9 cellular contexts compared by ENCODE assay signal in the genomic region with DNA sequence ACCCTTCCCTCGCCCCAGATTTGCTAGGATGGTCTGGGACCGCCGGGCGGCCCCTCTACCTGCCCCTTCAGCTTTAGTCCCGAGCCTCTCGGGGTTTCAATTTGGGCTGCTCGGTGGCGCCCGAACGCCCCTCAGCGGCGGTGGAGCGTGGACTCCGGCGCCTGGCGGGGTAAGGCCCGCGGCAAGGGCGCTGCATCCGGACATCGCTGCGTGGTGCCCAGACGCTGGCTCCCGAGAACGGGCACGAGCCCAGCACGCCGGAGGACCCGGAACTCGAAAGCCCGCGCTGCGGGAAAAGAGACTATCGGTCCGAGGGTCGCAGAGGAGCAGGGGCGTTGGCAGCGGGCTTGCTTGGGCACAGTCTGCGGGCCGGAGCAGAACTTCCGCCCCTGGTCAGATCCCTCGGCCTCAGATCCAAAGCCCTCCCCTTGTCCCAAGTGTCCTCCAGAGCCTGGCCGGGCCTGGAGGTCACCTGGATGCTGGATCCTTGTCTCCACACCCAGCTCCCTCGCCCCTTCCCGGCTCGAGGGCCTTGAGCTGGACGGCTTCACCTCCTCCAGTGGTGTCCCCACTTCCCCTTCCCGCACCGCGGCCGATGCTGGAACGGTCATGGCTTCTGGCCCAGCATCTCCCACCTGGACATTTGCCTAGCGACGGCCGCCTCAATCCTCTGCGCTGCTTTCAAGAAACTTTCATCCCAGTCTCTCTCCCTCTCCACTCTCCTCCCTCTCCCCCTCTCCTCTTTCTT. TPM values are rescaled to one million over a fixed set of nuclear protein-coding genes. Genes with fewer than 3 reads are reported as not detected.
DNase-seq lines count a peak whose midpoint lies in the region; ATAC-seq and TF ChIP-seq lines count a peak whose summit lies in the region.
"Had no signal": no experiment of that assay in that cellular context is flagged by ENCODE, and none has a peak within 500 bp of the region (broad histone marks: within the 10 kb centered on the region; RNA-seq: fewer than 3 reads in every experiment).

No MANE protein-coding gene starts in this region.

- H3K4me1 ChIP-seq in DOHH2 (ENCODE audit: control insufficient read depth, low read length): peaks cover 32% of the 10 kb centered on the region
- peaks cover 24 to 49% (median 32%) of the 10 kb centered on the region in 3 donors for H3K4me1 ChIP-seq in esophagus squamous epithelium

- WGBS in esophagus squamous epithelium, 2 donors: 50 to 65% methylated on average over 17 of the region's 56 CpGs

- DNase-seq in M059J (ENCODE audit: low read depth) (peak; percentile 45), natural killer cell (no peak), esophagus squamous epithelium (lab: John Stamatoyannopoulos, UW) (no peak), MV-4-11 (lab: John Stamatoyannopoulos, UW) (no peak), SK-N-DZ (ENCODE audit: low spot score) (no peak)

- H3K27ac Mint-ChIP-seq in dendritic cell treated with granulocyte-macrophage colony-stimulating factor and Interleukin-4, amounts not matched to agents 40 ng/mL and 50 ng/mL, for 4 days: no peak overlapping the region
- H3K27ac Mint-ChIP-seq in natural killer cell: no peak overlapping the region

- peak overlapping the region; percentile 79 for H3K4me2 ChIP-seq in DOHH2 (ENCODE audit: low read length)

- peak overlapping the region; percentile 65 for H3K4me3 Mint-ChIP-seq in dendritic cell treated with granulocyte-macrophage colony-stimulating factor and Interleukin-4, amounts not matched to agents 40 ng/mL and 50 ng/mL, for 4 days
- peak overlapping the region; percentile 47 for H3K4me3 Mint-ChIP-seq in natural killer cell

- H3K9me3 Mint-ChIP-seq in dendritic cell treated with granulocyte-macrophage colony-stimulating factor and Interleukin-4, amounts not matched to agents 40 ng/mL and 50 ng/mL, for 4 days: no peaks in the 10 kb centered on the region
- H3K9me3 Mint-ChIP-seq in natural killer cell: no peaks in the 10 kb centered on the region

- peaks cover 15% of the 10 kb centered on the region for H3F3A ChIP-seq in DOHH2 (ENCODE audit: control insufficient read depth, insufficient read depth)

- H3K4me1 Mint-ChIP-seq in dendritic cell treated with granulocyte-macrophage colony-stimulating factor and Interleukin-4, amounts not matched to agents 40 ng/mL and 50 ng/mL, for 4 days (ENCODE audit: low read depth): peaks cover 46% of the 10 kb centered on the region
- H3K4me1 Mint-ChIP-seq in natural killer cell: peaks cover 27 to 38% of the 10 kb centered on the region in 2 donors

- no peak overlapping the region for H3K27ac ChIP-seq in DOHH2 (ENCODE audit: low read depth, low read length)
- no peak overlapping the region for H3K27ac ChIP-seq in esophagus squamous epithelium

- H3K4me3 ChIP-seq in DOHH2 (ENCODE audit: low read length) (peak overlapping the region; percentile 62), esophagus squamous epithelium (peak overlapping the region in 2 of 4 donors; percentile 68 to 71)

- 0 out of 2 replicates have a peak, but pooled peaks cover 3% of the 10 kb centered on the region for H4K20me1 ChIP-seq in DOHH2 (ENCODE audit: control insufficient read depth, insufficient read depth, low read depth, low read length)

- intact Hi-C loops in dendritic cell treated with granulocyte-macrophage colony-stimulating factor and Interleukin-4, amounts not matched to agents 40 ng/mL and 50 ng/mL, for 4 days (cut with micrococcal nuclease): no loop called here
- intact Hi-C loops in natural killer cell (cut with micrococcal nuclease) (no loop called here), esophagus squamous epithelium (cut with DNase I) (no loop called here)

- H3K36me3 Mint-ChIP-seq in dendritic cell treated with granulocyte-macrophage colony-stimulating factor and Interleukin-4, amounts not matched to agents 40 ng/mL and 50 ng/mL, for 4 days (ENCODE audit: low read depth): no peaks in the 10 kb centered on the region
- H3K36me3 Mint-ChIP-seq in natural killer cell: peaks cover 21% of the 10 kb centered on the region

- peaks cover 82% of the 10 kb centered on the region for H3K27me3 Mint-ChIP-seq in dendritic cell treated with granulocyte-macrophage colony-stimulating factor and Interleukin-4, amounts not matched to agents 40 ng/mL and 50 ng/mL, for 4 days
- peaks cover 61% of the 10 kb centered on the region in 2 donors for H3K27me3 Mint-ChIP-seq in natural killer cell (ENCODE audit: low read depth in 2 of 2)

- TF ChIP-seq POLR2A in esophagus squamous epithelium (IDR thresholded peaks at IDR 0.05): no peak

- ATAC-seq in natural killer cell (peak in 1 of 3 donors; percentile 64), HG02642 (IDR thresholded peaks at IDR 0.05; ENCODE audit: poor library complexity, unreplicated experiment) (no peak)

- H3K9me3 ChIP-seq in DOHH2 (ENCODE audit: control insufficient read depth, insufficient read depth, low read length) (no peaks in the 10 kb centered on the region), esophagus squamous epithelium (no peaks in the 10 kb centered on the region)

- H3K9me2 ChIP-seq in DOHH2 (replicated peaks; ENCODE audit: control insufficient read depth, low read length): no peaks in the 10 kb centered on the region

- H3K27me3 ChIP-seq in DOHH2 (ENCODE audit: control insufficient read depth, low read length) (peaks cover 48% of the 10 kb centered on the region), esophagus squamous epithelium (peaks cover 0 to 86% (median 20%) of the 10 kb centered on the region in 4 donors)

- H3K79me2 ChIP-seq in DOHH2 (ENCODE audit: control insufficient read depth, low read length): no peaks in the 10 kb centered on the region

- TF ChIP-seq CTCF in DOHH2 (IDR thresholded peaks at IDR 0.05; ENCODE audit: low read depth, low read length, poor library complexity, severe bottlenecking) (peak; percentile 22), natural killer cell (IDR thresholded peaks at IDR 0.05) (no peak), esophagus squamous epithelium (IDR thresholded peaks at IDR 0.05) (no peak)

- H3K36me3 ChIP-seq in DOHH2 (ENCODE audit: control insufficient read depth, low read length) (no peaks in the 10 kb centered on the region), esophagus squamous epithelium (peaks cover 0 to 28% (median 0%) of the 10 kb centered on the region in 3 donors)

RNA-seq across cellular contexts. Expression of gene OTX1, which starts 2.9 kb away (rescaled TPM):
- total RNA-seq in M059J (2014; rRNA removed; shearing (Covaris generic)): 0.59 and 1.1 TPM in 2 replicates
- total RNA-seq in natural killer cell (not detected), esophagus squamous epithelium (1 to 10 TPM in 1 of 4 donors, under 1 TPM in 1, not detected in 2; 0.85 to 2.6 TPM)
- polyA plus RNA-seq in SK-N-DZ (2014; cell fraction: cytosol; rRNA removed): 0.07 TPM in 1 of 2 replicates, not detected in the other
- 0.82 and 1.5 TPM in 2 replicates for polyA plus RNA-seq in SK-N-DZ (2014; cell fraction: nucleus; rRNA removed)
- total RNA-seq: mononuclear cell had no signal
